19 cellular contexts compared by ENCODE assay signal in genomic region chr6:97205936-97206335, GRCh38.
DNase-seq lines count a peak whose midpoint lies in the region; FAIRE-seq and TF ChIP-seq lines count a peak whose summit lies in the region.
"Had no signal": no experiment of that assay in that cellular context is flagged by ENCODE, and none has a peak within 500 bp of the region (broad histone marks: within the 10 kb centered on the region; RNA-seq: fewer than 3 reads in every experiment).

No MANE protein-coding gene starts in this region.

- no peak overlapping the region for H3K9ac ChIP-seq in SK-N-MC (ENCODE audit: insufficient read length)
- H3K9ac ChIP-seq: BLaER1 treated with 17β-estradiol and CSF1 and Interleukin-3, amounts not matched to agents 10 nM and 100 nM; GM23248 had no signal

- H3K36me3 ChIP-seq in A673 (ENCODE audit: insufficient read depth, low read length, poor library complexity, severe bottlenecking) = no peaks in the 10 kb centered on the region
- no peaks in the 10 kb centered on the region for H3K36me3 ChIP-seq in H7 (replicated peaks; ENCODE audit: control insufficient read depth, insufficient read depth, low read length)
- H3K36me3 ChIP-seq in SK-N-MC (ENCODE audit: insufficient read depth, low read length) = peaks cover 41% of the 10 kb centered on the region

- H3K9me3 ChIP-seq in A673 (ENCODE audit: low read depth, low read length, poor library complexity, severe bottlenecking) = peaks cover 3% of the 10 kb centered on the region
- H3K9me3 ChIP-seq in SK-N-MC (ENCODE audit: low read depth, low read length) = no peaks in the 10 kb centered on the region; the same call in 1 of the 2 replicates

- H3K36me3 Mint-ChIP-seq in nephron progenitor cell (ENCODE audit: low read depth) = peaks cover 23% of the 10 kb centered on the region
- peaks cover 10% of the 10 kb centered on the region for H3K36me3 Mint-ChIP-seq in T-helper 2 cell treated with Interferon-gamma antibody and Interleukin-4, amounts not matched to agents 5 μg/mL and 100 μg/mL, for 36 hours (ENCODE audit: low read depth)

- intact Hi-C loops in A673 (cut with micrococcal nuclease; ENCODE audit: unreplicated experiment) = no loop called here

- H3K4me1 Mint-ChIP-seq in nephron progenitor cell = peaks cover 4% of the 10 kb centered on the region
- H3K4me1 Mint-ChIP-seq in T-helper 2 cell treated with Interferon-gamma antibody and Interleukin-4, amounts not matched to agents 5 μg/mL and 100 μg/mL, for 36 hours (ENCODE audit: low read depth) = peaks cover 3% of the 10 kb centered on the region
- H3K4me1 Mint-ChIP-seq: B cell had no signal

- H3K27ac ChIP-seq in A673 (ENCODE audit: low read depth, low read length, poor library complexity, severe bottlenecking) = peak overlapping the region; percentile 16
- H3K27ac ChIP-seq in SK-N-MC = peak overlapping the region; percentile 63; the same call in 1 of the 2 replicates
- H3K27ac ChIP-seq: BLaER1 treated with 17β-estradiol and CSF1 and Interleukin-3, amounts not matched to agents 10 nM and 100 nM; GM23248; HL-60 had no signal

- TF ChIP-seq CTCF in A673 (conservative IDR thresholded peaks at IDR 0.05; ENCODE audit: low read depth, low read length) (no peak), nephron progenitor cell (IDR thresholded peaks at IDR 0.05) (no peak)

- H3K27me3 ChIP-seq in A673 (replicated peaks; ENCODE audit: insufficient read depth, low read depth, low read length, poor library complexity) (no peaks in the 10 kb centered on the region), H7 (ENCODE audit: control insufficient read depth, insufficient read depth, low read length) (no peaks in the 10 kb centered on the region)
- H3K27me3 ChIP-seq: BLaER1 treated with 17β-estradiol and CSF1 and Interleukin-3, amounts not matched to agents 10 nM and 100 nM had no signal

- H3K4me3 ChIP-seq in A673 (ENCODE audit: low read depth, low read length, poor library complexity, severe bottlenecking) = no peak overlapping the region
- no peak overlapping the region for H3K4me3 ChIP-seq in H7 (ENCODE audit: insufficient read depth, low read depth, low read length)
- H3K4me3 ChIP-seq in SK-N-MC = peak overlapping the region; percentile 19; the same call in 1 of the 2 replicates
- H3K4me3 ChIP-seq: BLaER1 treated with 17β-estradiol and CSF1 and Interleukin-3, amounts not matched to agents 10 nM and 100 nM; GM12878; GM23248 had no signal

- no peak for FAIRE-seq in GM12892 (lab: Jason Lieb, UNC)
- FAIRE-seq: GM12878, GM19239, H54 had no signal

- no peak overlapping the region for H3K4me3 Mint-ChIP-seq in nephron progenitor cell
- H3K4me3 Mint-ChIP-seq in T-helper 2 cell treated with Interferon-gamma antibody and Interleukin-4, amounts not matched to agents 5 μg/mL and 100 μg/mL, for 36 hours = no peak overlapping the region
- H3K4me3 Mint-ChIP-seq: B cell; CD8-positive, alpha-beta T cell had no signal

- BruUV-seq in A673 (replicated peaks; lab: Mats Ljungman, UMichigan) = no TSS peak

- CTCF ChIA-PET in A673 (lab: Charles Lee) = interaction anchor here (1.3 kb wide), 1 partner anchor 9 kb away, joined by 11 read pairs; no protein-coding TSS in a partner anchor

- POLR2A ChIA-PET in A673 (lab: Charles Lee; ENCODE audit: low non-redundant PET) = no interaction called here

- H3K27me3 Mint-ChIP-seq in nephron progenitor cell (ENCODE audit: low read depth, poor library complexity) = no peaks in the 10 kb centered on the region
- H3K27me3 Mint-ChIP-seq in T-helper 2 cell treated with Interferon-gamma antibody and Interleukin-4, amounts not matched to agents 5 μg/mL and 100 μg/mL, for 36 hours (ENCODE audit: low read depth) = no peaks in the 10 kb centered on the region
- H3K27me3 Mint-ChIP-seq: B cell had no signal

- H3K9me3 Mint-ChIP-seq in nephron progenitor cell = no peaks in the 10 kb centered on the region
- H3K9me3 Mint-ChIP-seq in T-helper 2 cell treated with Interferon-gamma antibody and Interleukin-4, amounts not matched to agents 5 μg/mL and 100 μg/mL, for 36 hours = no peaks in the 10 kb centered on the region
- H3K9me3 Mint-ChIP-seq: CD8-positive, alpha-beta T cell had no signal

- no peak for TF ChIP-seq POLR2A in GM12892 (IDR thresholded peaks at IDR 0.05; ENCODE audit: low read depth, low read length)

- DNase-seq in A673 (ENCODE audit: low spot score) = peak; percentile 30
- DNase-seq in H7 = peak; percentile 2
- DNase-seq in SK-N-MC (ENCODE audit: low read depth, low spot score) = peak; percentile 62
- DNase-seq in nephron progenitor cell = no peak
- DNase-seq in GM12892 (ENCODE audit: insufficient read length) = no peak
- no peak for DNase-seq in activated CD4-positive, alpha-beta T cell treated with anti-CD3 and anti-CD28 coated beads, Interleukin-2, amount 50 U/mL, for 4 hours
- no peak for DNase-seq in mucosa of gallbladder (ENCODE audit: low spot score)
- DNase-seq in T-helper 2 cell treated with Interferon-gamma antibody and Interleukin-4, amounts not matched to agents 5 μg/mL and 100 μg/mL, for 36 hours (ENCODE audit: low spot score) = no peak
- DNase-seq: 8988T; Calu3; CD8-positive, alpha-beta T cell; DMS79 treated with DMSO at 0.1 percent for 48 hours; GM23248 had no signal

- peaks cover 33% of the 10 kb centered on the region for H3K4me1 ChIP-seq in A673 (ENCODE audit: insufficient read depth, low read length, poor library complexity, severe bottlenecking)

- H3K27ac Mint-ChIP-seq in nephron progenitor cell = peak overlapping the region; percentile 16
- H3K27ac Mint-ChIP-seq in T-helper 2 cell treated with Interferon-gamma antibody and Interleukin-4, amounts not matched to agents 5 μg/mL and 100 μg/mL, for 36 hours = no peak overlapping the region
- H3K27ac Mint-ChIP-seq: B cell; CD8-positive, alpha-beta T cell had no signal

Comparison
In these comparisons a context has a peak if more than half of its experiments do, and no peak if none do; other contexts are left out.
1. DNase-seq: peak in A673 (single experiment), H7 (single experiment) and SK-N-MC (single experiment); none in nephron progenitor cell (single experiment), GM12892 (single experiment), activated CD4-positive, alpha-beta T cell treated with anti-CD3 and anti-CD28 coated beads, Interleukin-2, amount 50 U/mL, for 4 hours (0 of 2), mucosa of gallbladder (single experiment) and T-helper 2 cell treated with Interferon-gamma antibody and Interleukin-4, amounts not matched to agents 5 μg/mL and 100 μg/mL, for 36 hours (single experiment).